In the genomic region with DNA sequence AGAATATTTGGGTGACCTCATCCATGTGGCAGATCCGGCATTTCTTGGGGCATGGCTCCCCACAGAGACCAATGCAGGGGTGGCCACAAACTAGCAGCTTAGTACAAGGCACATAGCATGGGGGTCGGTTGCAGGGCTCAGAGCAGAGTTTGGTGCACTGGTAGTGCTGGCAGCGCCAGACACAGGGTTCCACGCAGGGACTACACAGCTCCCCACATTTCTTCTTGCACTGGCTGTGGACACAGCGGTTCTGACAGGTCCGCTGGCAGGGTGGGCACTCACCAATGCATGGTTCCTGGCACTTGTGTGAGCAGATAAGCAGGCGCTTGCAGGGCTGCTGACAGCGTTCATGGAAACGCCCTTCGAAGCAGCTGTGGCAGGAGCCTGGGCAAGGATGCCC, we compare ENCODE assay signal across 1 cellular context.
TF ChIP-seq lines count a peak whose summit lies in the region.

No MANE protein-coding gene starts in this region.

TF ChIP-seq in endothelial cell of umbilical vein, 7 proteins besides CTCF, POLR2A, EP300 and RAD21:
- TF ChIP-seq GATA2 (IDR thresholded peaks at IDR 0.05; ENCODE audit: insufficient read depth, insufficient read length, low read depth, low read length) (no peak), POLR2AphosphoS5 (IDR thresholded peaks at IDR 0.05; ENCODE audit: insufficient read depth, low read depth, low read length) (no peak), EZH2 (IDR thresholded peaks at IDR 0.05; ENCODE audit: borderline replicate concordance, low read depth, low read length, severe bottlenecking) (no peak), MAX (IDR thresholded peaks at IDR 0.05; ENCODE audit: insufficient read depth, insufficient read length) (no peak), JUN (IDR thresholded peaks at IDR 0.05; ENCODE audit: borderline replicate concordance, insufficient read depth, insufficient read length, low read depth) (no peak), MYC (IDR thresholded peaks at IDR 0.05; ENCODE audit: low read depth, low read length) (no peak), FOS (IDR thresholded peaks at IDR 0.05; ENCODE audit: borderline replicate concordance, insufficient read depth, low read length) (no peak)
